1 cellular context compared by ENCODE assay signal in genomic region chr17:57926723-57927047, GRCh38.
TF ChIP-seq lines count a peak whose summit lies in the region.

No MANE protein-coding gene starts in this region.

TF ChIP-seq in A549, 52 proteins besides CTCF, POLR2A, EP300 and RAD21 (continued from another document):
- TF ChIP-seq REST (IDR thresholded peaks at IDR 0.05), result no peak
- no peak for TF ChIP-seq ZSCAN20 (CRISPR knock-in tag; IDR thresholded peaks at IDR 0.05)
- TF ChIP-seq ZC3H11A (IDR thresholded peaks at IDR 0.05), result no peak
- no peak for TF ChIP-seq JUN (IDR thresholded peaks at IDR 0.05)
- no peak for TF ChIP-seq HES2 (IDR thresholded peaks at IDR 0.05)
- TF ChIP-seq RARB (CRISPR knock-in tag; IDR thresholded peaks at IDR 0.05), result no peak
- TF ChIP-seq TFCP2L1 (CRISPR knock-in tag; IDR thresholded peaks at IDR 0.05), result no peak
- TF ChIP-seq HMGXB4 (CRISPR knock-in tag; IDR thresholded peaks at IDR 0.05; ENCODE audit: borderline replicate concordance), result no peak
- no peak for TF ChIP-seq JUNB (IDR thresholded peaks at IDR 0.05)
- TF ChIP-seq FOSB (CRISPR knock-in tag; IDR thresholded peaks at IDR 0.05), result no peak
- no peak for TF ChIP-seq POLR2AphosphoS2 (conservative IDR thresholded peaks at IDR 0.05; ENCODE audit: low read length)
- TF ChIP-seq RNF2 (IDR thresholded peaks at IDR 0.05; ENCODE audit: borderline replicate concordance, low read depth), result no peak
